In the genomic region with DNA sequence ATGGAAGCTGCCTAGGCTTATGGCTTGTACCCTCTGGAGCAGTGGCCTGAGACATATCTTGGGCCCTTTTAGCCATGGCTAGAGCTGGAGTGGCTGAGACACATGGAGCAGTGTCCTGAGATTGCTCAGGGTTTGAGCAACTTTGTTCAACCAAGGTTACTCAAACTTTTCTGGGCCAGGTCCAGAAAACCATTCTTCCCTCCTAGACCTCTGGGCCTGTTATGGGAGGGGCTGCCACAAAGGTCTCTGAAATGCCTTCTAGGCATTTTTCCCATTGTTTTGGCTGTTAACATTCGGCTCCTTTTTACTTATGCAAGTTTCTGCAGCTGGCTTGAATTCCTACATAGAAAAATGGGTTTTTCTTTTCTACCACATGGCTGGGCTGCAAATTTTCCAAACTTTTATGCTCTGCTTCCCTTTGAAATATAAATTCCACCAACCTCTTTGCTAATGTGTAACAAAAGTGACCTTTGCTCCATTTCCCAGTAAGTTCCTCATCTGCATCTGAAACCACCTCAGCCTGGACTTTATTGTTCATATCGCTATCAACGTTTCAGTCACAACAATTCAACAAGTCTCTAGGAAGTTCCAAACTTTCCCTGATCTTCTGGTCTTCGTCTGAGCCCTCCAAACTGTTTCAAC, we compare ENCODE assay signal across 34 cellular contexts.
DNase-seq lines count a peak whose midpoint lies in the region; ATAC-seq, FAIRE-seq and TF ChIP-seq lines count a peak whose summit lies in the region.
"Had no signal": no experiment of that assay in that cellular context is flagged by ENCODE, and none has a peak within 500 bp of the region (broad histone marks: within the 10 kb centered on the region; RNA-seq: fewer than 3 reads in every experiment).

No MANE protein-coding gene starts in this region.

- no peak overlapping the region for H3K27ac ChIP-seq in stomach
- H3K27ac ChIP-seq: cardiac muscle cell, KMS-11, vagina had no signal

- H3K27me3 ChIP-seq in stomach: no peaks in the 10 kb centered on the region
- H3K27me3 ChIP-seq: cardiac muscle cell, vagina had no signal

- peak overlapping the region; percentile 21; the same call in 1 of the 2 replicates for H3K27ac Mint-ChIP-seq in WTC11
- H3K27ac Mint-ChIP-seq: activated CD4-positive, alpha-beta memory T cell treated with anti-CD3 and anti-CD28 coated beads for 36 hours; activated naive CD4-positive, alpha-beta T cell treated with anti-CD3 and anti-CD28 coated beads, Interleukin-2, amount 50 U/mL, for 24 hours; activated T-helper 17 cell treated with anti-CD3 and anti-CD28 coated beads, Interleukin-2, amount 50 U/mL, for 72 hours; B cell; memory B cell; naive B cell; stimulated activated naive CD8-positive, alpha-beta T cell treated with anti-CD3 and anti-CD28 coated beads, Interleukin-15, Interleukin-2, amounts not matched to agents 100 ng/mL and 50 ng/mL, for 24 hours; T-helper 17 cell had no signal

- intact Hi-C loops in stomach (cut with DNase I; ENCODE audit: low total_unique reads): no loop called here

- H3K4me1 Mint-ChIP-seq in WTC11: peaks cover 25% of the 10 kb centered on the region
- H3K4me1 Mint-ChIP-seq: activated naive CD4-positive, alpha-beta T cell treated with anti-CD3 and anti-CD28 coated beads, Interleukin-2, amount 50 U/mL, for 24 hours; activated T-helper 17 cell treated with anti-CD3 and anti-CD28 coated beads, Interleukin-2, amount 50 U/mL, for 72 hours; CD8-positive, alpha-beta memory T cell; T-helper 17 cell had no signal

- no peaks in the 10 kb centered on the region for H3K27me3 Mint-ChIP-seq in WTC11 (ENCODE audit: low read depth)
- H3K27me3 Mint-ChIP-seq: activated CD4-positive, alpha-beta memory T cell treated with anti-CD3 and anti-CD28 coated beads for 36 hours; activated T-helper 17 cell treated with anti-CD3 and anti-CD28 coated beads, Interleukin-2, amount 50 U/mL, for 72 hours; B cell; CD8-positive, alpha-beta memory T cell; stimulated activated naive CD8-positive, alpha-beta T cell treated with anti-CD3 and anti-CD28 coated beads, Interleukin-15, Interleukin-2, amounts not matched to agents 100 ng/mL and 50 ng/mL, for 24 hours had no signal

- TF ChIP-seq POLR2A in stomach (IDR thresholded peaks at IDR 0.05): no peak

- peaks cover 0 to 50% (median 23%) of the 10 kb centered on the region in 4 donors for H3K4me1 ChIP-seq in stomach

- FAIRE-seq in RCC 7860 (lab: Jason Lieb, UNC): no peak
- FAIRE-seq: G401.6, GM19239, H54, kidney had no signal

- H3K36me3 Mint-ChIP-seq in WTC11: peaks cover 53% of the 10 kb centered on the region

- peaks cover 0 to 8% (median 6%) of the 10 kb centered on the region in 4 donors for H3K9me3 ChIP-seq in stomach
- H3K9me3 ChIP-seq: psoas muscle, vagina had no signal

- ATAC-seq in WTC11: no peak
- ATAC-seq: activated T-helper 17 cell treated with anti-CD3 and anti-CD28 coated beads, Interleukin-2, amount 50 U/mL, for 72 hours; psoas muscle; SK-N-SH treated with all-trans-retinoic acid at 6 μM for 48 hours; T-helper 17 cell had no signal

- CTCF ChIA-PET in WTC11 (lab: Charles Lee): no interaction called here

- WGBS in stomach, 5 donors: 47 to 66% (median 53%) methylated on average over 4 of the region's 4 CpGs

- no peak overlapping the region for H3K4me3 Mint-ChIP-seq in WTC11
- H3K4me3 Mint-ChIP-seq: activated CD4-positive, alpha-beta memory T cell treated with anti-CD3 and anti-CD28 coated beads for 36 hours; activated naive CD4-positive, alpha-beta T cell treated with anti-CD3 and anti-CD28 coated beads, Interleukin-2, amount 50 U/mL, for 24 hours; activated T-helper 17 cell treated with anti-CD3 and anti-CD28 coated beads, Interleukin-2, amount 50 U/mL, for 72 hours; B cell; CD8-positive, alpha-beta memory T cell; memory B cell; naive B cell; stimulated activated naive CD8-positive, alpha-beta T cell treated with anti-CD3 and anti-CD28 coated beads, Interleukin-15, Interleukin-2, amounts not matched to agents 100 ng/mL and 50 ng/mL, for 24 hours; T-helper 17 cell had no signal

- no peak for TF ChIP-seq EP300 in stomach (IDR thresholded peaks at IDR 0.05)

- peak; percentile 20 for DNase-seq in CD1c-positive myeloid dendritic cell (ENCODE audit: extremely low spot score)
- no peak for DNase-seq in WTC11 (ENCODE audit: low spot score)
- peak; percentile 65 for DNase-seq in fibroblast of pulmonary artery (ENCODE audit: low read depth)
- DNase-seq in myocyte (ENCODE audit: low read depth): peak; percentile 37
- DNase-seq in DMS114 treated with DMSO at 0.1 percent for 48 hours (lab: John Stamatoyannopoulos, UW; ENCODE audit: unreplicated experiment): no peak
- no peak for DNase-seq in medulla oblongata (ENCODE audit: extremely low spot score)
- DNase-seq in stomach: no peak
- no peak for DNase-seq in RCC 7860 (ENCODE audit: low spot score)
- DNase-seq: activated CD4-positive, alpha-beta memory T cell treated with anti-CD3 and anti-CD28 coated beads for 36 hours; activated CD4-positive, CD25-positive, alpha-beta regulatory T cell treated with anti-CD3 and anti-CD28 coated beads, Interleukin-2, amount 50 U/mL, for 72 hours; activated CD8-positive, alpha-beta memory T cell treated with anti-CD3 and anti-CD28 coated beads, Interleukin-2, amount 50 U/mL, for 4 hours; CD8-positive, alpha-beta memory T cell; dermis blood vessel endothelial cell; glutamatergic neuron; kidney; MV-4-11; naive B cell; NCI-H146; NCI-H446 treated with DMSO at 0.1 percent for 48 hours; nucleus accumbens; psoas muscle; T-helper 17 cell had no signal

- H3K9me3 Mint-ChIP-seq in WTC11: peaks cover 37% of the 10 kb centered on the region
- H3K9me3 Mint-ChIP-seq: activated naive CD4-positive, alpha-beta T cell treated with anti-CD3 and anti-CD28 coated beads, Interleukin-2, amount 50 U/mL, for 24 hours had no signal

- TF ChIP-seq CTCF in WTC11 (IDR thresholded peaks at IDR 0.05) (no peak), fibroblast of pulmonary artery (IDR thresholded peaks at IDR 0.05; ENCODE audit: low read length, missing control alignments) (no peak), stomach (IDR thresholded peaks at IDR 0.05) (no peak)

- POLR2A ChIA-PET in WTC11 (lab: Charles Lee): no interaction called here

- peaks cover 0 to 6% (median 0%) of the 10 kb centered on the region in 4 donors for H3K36me3 ChIP-seq in stomach
- H3K36me3 ChIP-seq: cardiac muscle cell, vagina had no signal

- H3K4me3 ChIP-seq in fibroblast of pulmonary artery (replicated peaks; ENCODE audit: low read depth, low read length): no peak overlapping the region
- H3K4me3 ChIP-seq in stomach: no peak overlapping the region
- H3K4me3 ChIP-seq: cardiac muscle cell, psoas muscle, vagina had no signal

TF ChIP-seq in WTC11, 78 proteins besides CTCF, POLR2A, EP300 and RAD21 (continues in another document):
- no peak for TF ChIP-seq GABPB1 (CRISPR knock-in tag; IDR thresholded peaks at IDR 0.05)
- TF ChIP-seq GRHL2 (CRISPR knock-in tag; IDR thresholded peaks at IDR 0.05; ENCODE audit: insufficient replicate concordance, severe bottlenecking): no peak
- TF ChIP-seq PRRX2 (CRISPR knock-in tag; IDR thresholded peaks at IDR 0.05): no peak
- TF ChIP-seq, protein P1, sequence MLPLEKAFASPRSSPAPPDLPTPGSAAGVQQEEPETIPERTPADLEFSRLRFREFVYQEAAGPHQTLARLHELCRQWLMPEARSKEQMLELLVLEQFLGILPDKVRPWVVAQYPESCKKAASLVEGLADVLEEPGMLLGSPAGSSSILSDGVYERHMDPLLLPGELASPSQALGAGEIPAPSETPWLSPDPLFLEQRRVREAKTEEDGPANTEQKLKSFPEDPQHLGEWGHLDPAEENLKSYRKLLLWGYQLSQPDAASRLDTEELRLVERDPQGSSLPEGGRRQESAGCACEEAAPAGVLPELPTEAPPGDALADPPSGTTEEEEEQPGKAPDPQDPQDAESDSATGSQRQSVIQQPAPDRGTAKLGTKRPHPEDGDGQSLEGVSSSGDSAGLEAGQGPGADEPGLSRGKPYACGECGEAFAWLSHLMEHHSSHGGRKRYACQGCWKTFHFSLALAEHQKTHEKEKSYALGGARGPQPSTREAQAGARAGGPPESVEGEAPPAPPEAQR (CRISPR knock-in tag; IDR thresholded peaks at IDR 0.05): no peak
- no peak for TF ChIP-seq NFATC4 (CRISPR knock-in tag; IDR thresholded peaks at IDR 0.05)
- TF ChIP-seq, protein P2, sequence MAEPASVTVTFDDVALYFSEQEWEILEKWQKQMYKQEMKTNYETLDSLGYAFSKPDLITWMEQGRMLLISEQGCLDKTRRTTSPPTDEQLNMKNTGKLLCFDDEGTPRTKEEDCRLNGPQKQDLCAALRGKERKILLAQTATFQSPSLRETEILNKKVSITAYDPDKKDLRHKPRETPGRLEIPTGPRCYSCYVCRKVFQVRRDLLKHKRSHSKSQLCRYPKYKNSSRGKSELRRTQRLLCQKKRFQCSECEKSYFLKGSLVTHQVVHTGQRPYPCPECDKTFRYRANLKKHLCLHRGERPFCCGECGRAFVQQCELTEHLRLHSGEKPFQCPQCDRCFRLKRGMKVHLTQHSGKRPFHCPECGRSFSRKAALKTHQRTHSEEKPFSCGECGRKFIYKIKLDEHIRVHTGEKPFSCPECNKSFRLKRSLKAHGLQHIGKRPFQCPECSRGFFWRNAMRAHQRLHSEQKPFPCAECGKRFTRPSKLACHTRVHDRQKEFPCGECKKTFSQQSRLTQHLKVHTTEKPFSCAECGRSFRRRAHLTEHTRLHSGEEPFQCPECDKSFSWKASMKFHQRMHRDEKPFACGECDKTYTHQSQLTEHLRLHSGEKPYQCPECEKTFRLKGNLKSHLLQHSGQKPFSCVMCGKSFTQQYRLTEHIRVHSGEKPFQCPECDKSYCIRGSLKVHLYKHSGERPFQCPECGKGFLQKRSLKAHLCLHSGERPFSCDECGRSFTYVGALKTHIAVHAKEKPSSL (CRISPR knock-in tag; conservative IDR thresholded peaks at IDR 0.05): no peak
- no peak for TF ChIP-seq SMAD3 (CRISPR knock-in tag; IDR thresholded peaks at IDR 0.05; ENCODE audit: borderline replicate concordance)
- TF ChIP-seq, protein P3, sequence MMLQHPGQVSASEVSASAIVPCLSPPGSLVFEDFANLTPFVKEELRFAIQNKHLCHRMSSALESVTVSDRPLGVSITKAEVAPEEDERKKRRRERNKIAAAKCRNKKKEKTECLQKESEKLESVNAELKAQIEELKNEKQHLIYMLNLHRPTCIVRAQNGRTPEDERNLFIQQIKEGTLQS (CRISPR knock-in tag; conservative IDR thresholded peaks at IDR 0.05): no peak
- no peak for TF ChIP-seq FOXP1 (CRISPR knock-in tag; IDR thresholded peaks at IDR 0.05; ENCODE audit: borderline replicate concordance)

Comparison
In these comparisons a context has a peak if more than half of its experiments do, and no peak if none do; other contexts are left out.
1. DNase-seq: peak in CD1c-positive myeloid dendritic cell (single experiment), fibroblast of pulmonary artery (single experiment) and myocyte (single experiment); none in WTC11 (single experiment), DMS114 treated with DMSO at 0.1 percent for 48 hours (single experiment), medulla oblongata (single experiment), stomach (single experiment) and RCC 7860 (single experiment).